In genomic region chr1:154329551-154330131, GRCh38 we compare ENCODE assay signal across 9 cellular contexts. TPM values are rescaled to one million over a fixed set of nuclear protein-coding genes. Genes with fewer than 3 reads are reported as not detected.
DNase-seq lines count a peak whose midpoint lies in the region; ATAC-seq and TF ChIP-seq lines count a peak whose summit lies in the region.
"Had no signal": no experiment of that assay in that cellular context is flagged by ENCODE, and none has a peak within 500 bp of the region (broad histone marks: within the 10 kb centered on the region; RNA-seq: fewer than 3 reads in every experiment).

No MANE protein-coding gene starts in this region.

- intact Hi-C loops in activated T-helper 2 cell treated with anti-CD3 and anti-CD28 coated beads, Interferon-gamma antibody, Interleukin-2, Interleukin-4, amounts not matched to agents 10 μg/mL and 5 μg/mL and 100 μg/mL, durations not matched to agents 14 hours and 24 hours and 36 hours (cut with micrococcal nuclease): loop anchor here (5.0 to 10.0 kb wide), 3 partner anchors 147 to 625 kb away; partner anchors contain the start of genes PBXIP1 and UBE2Q1
- intact Hi-C loops in body of pancreas (cut with DNase I): no loop called here

- H3K9ac ChIP-seq in iPS-20b (ENCODE audit: low read depth, low read length): no peak overlapping the region

- H3K27me3 Mint-ChIP-seq in activated T-helper 2 cell treated with anti-CD3 and anti-CD28 coated beads, Interferon-gamma antibody, Interleukin-2, Interleukin-4, amounts not matched to agents 10 μg/mL and 5 μg/mL and 100 μg/mL, durations not matched to agents 14 hours and 24 hours and 36 hours (ENCODE audit: low read depth): no peaks in the 10 kb centered on the region

- TF ChIP-seq CTCF in body of pancreas (IDR thresholded peaks at IDR 0.05): no peak

- peak overlapping the region; percentile 66 for H3K4me3 ChIP-seq in iPS-20b (ENCODE audit: low read length)
- no peak overlapping the region for H3K4me3 ChIP-seq in body of pancreas
- H3K4me3 ChIP-seq: SJCRH30 had no signal

- 76 to 81% methylated on average over 7 of the region's 7 CpGs for WGBS in body of pancreas, 2 donors

- H3K36me3 Mint-ChIP-seq in activated T-helper 2 cell treated with anti-CD3 and anti-CD28 coated beads, Interferon-gamma antibody, Interleukin-2, Interleukin-4, amounts not matched to agents 10 μg/mL and 5 μg/mL and 100 μg/mL, durations not matched to agents 14 hours and 24 hours and 36 hours (ENCODE audit: low read depth): peaks cover 40% of the 10 kb centered on the region

- H3K27me3 ChIP-seq in iPS-20b (ENCODE audit: insufficient read depth, low read length) (no peaks in the 10 kb centered on the region), body of pancreas (no peaks in the 10 kb centered on the region)
- H3K27me3 ChIP-seq: SJCRH30 had no signal

- H3K9me3 Mint-ChIP-seq in activated T-helper 2 cell treated with anti-CD3 and anti-CD28 coated beads, Interferon-gamma antibody, Interleukin-2, Interleukin-4, amounts not matched to agents 10 μg/mL and 5 μg/mL and 100 μg/mL, durations not matched to agents 14 hours and 24 hours and 36 hours: no peaks in the 10 kb centered on the region

- no peak for ATAC-seq in body of pancreas

- H3K27ac Mint-ChIP-seq in activated T-helper 2 cell treated with anti-CD3 and anti-CD28 coated beads, Interferon-gamma antibody, Interleukin-2, Interleukin-4, amounts not matched to agents 10 μg/mL and 5 μg/mL and 100 μg/mL, durations not matched to agents 14 hours and 24 hours and 36 hours: peak overlapping the region; percentile 31

- no peak overlapping the region for H3K27ac ChIP-seq in iPS-20b (ENCODE audit: low read length)
- peak overlapping the region; percentile 51 for H3K27ac ChIP-seq in temporal lobe (ENCODE audit: low read depth, low read length)
- no peak overlapping the region for H3K27ac ChIP-seq in body of pancreas
- H3K27ac ChIP-seq: SJCRH30 had no signal

- H3K4me1 Mint-ChIP-seq in activated T-helper 2 cell treated with anti-CD3 and anti-CD28 coated beads, Interferon-gamma antibody, Interleukin-2, Interleukin-4, amounts not matched to agents 10 μg/mL and 5 μg/mL and 100 μg/mL, durations not matched to agents 14 hours and 24 hours and 36 hours (ENCODE audit: low read depth): peaks cover 51% of the 10 kb centered on the region

- peak overlapping the region; percentile 56 for H3K4me3 Mint-ChIP-seq in activated T-helper 2 cell treated with anti-CD3 and anti-CD28 coated beads, Interferon-gamma antibody, Interleukin-2, Interleukin-4, amounts not matched to agents 10 μg/mL and 5 μg/mL and 100 μg/mL, durations not matched to agents 14 hours and 24 hours and 36 hours (ENCODE audit: low read depth)

- H3K4me1 ChIP-seq in iPS-20b (ENCODE audit: insufficient read depth, low read length) (peaks cover 27% of the 10 kb centered on the region), body of pancreas (peaks cover 47% of the 10 kb centered on the region)

- H3K9me3 ChIP-seq in iPS-20b (ENCODE audit: insufficient read depth, low read depth, low read length) (no peaks in the 10 kb centered on the region), body of pancreas (no peaks in the 10 kb centered on the region)
- H3K9me3 ChIP-seq: SJCRH30 had no signal

- TF ChIP-seq POLR2A in body of pancreas (IDR thresholded peaks at IDR 0.05): no peak

- H3K36me3 ChIP-seq in iPS-20b (ENCODE audit: insufficient read depth, low read depth, low read length) (peaks cover 36% of the 10 kb centered on the region), body of pancreas (replicated peaks in 1 of 2; ENCODE audit: insufficient read depth in 1 of 2, low read depth in 2 of 2) (no peaks in the 10 kb centered on the region)

- peak; percentile 59 for DNase-seq in activated CD8-positive, alpha-beta memory T cell treated with anti-CD3 and anti-CD28 coated beads, Interleukin-2, amount 50 U/mL, for 48 hours
- DNase-seq in activated CD8-positive, alpha-beta memory T cell treated with anti-CD3 and anti-CD28 coated beads, Interleukin-2, amount 50 U/mL, for 4 hours: no peak
- no peak for DNase-seq in activated T-helper 2 cell treated with anti-CD3 and anti-CD28 coated beads, Interferon-gamma antibody, Interleukin-2, Interleukin-4, amounts not matched to agents 10 μg/mL and 5 μg/mL and 100 μg/mL, durations not matched to agents 14 hours and 24 hours and 36 hours (ENCODE audit: low spot score)
- DNase-seq in islet precursor cell: no peak
- DNase-seq in 8988T: no peak
- no peak for DNase-seq in body of pancreas
- DNase-seq: SJCRH30 had no signal

RNA-seq across cellular contexts. Expression of gene ATP8B2, which starts 4.3 kb away (rescaled TPM):
- total RNA-seq in activated T-helper 2 cell treated with anti-CD3 and anti-CD28 coated beads, Interferon-gamma antibody, Interleukin-2, Interleukin-4, amounts not matched to agents 10 μg/mL and 5 μg/mL and 100 μg/mL, durations not matched to agents 14 hours and 24 hours and 36 hours: 44.0 and 47.0 TPM in 2 replicates
- total RNA-seq in temporal lobe: 18.2 TPM
- 10 to 100 TPM; 10.9 to 16.3 TPM for total RNA-seq in body of pancreas

RNA-seq across cellular contexts. Expression of gene AQP10, which starts 8.7 kb away (rescaled TPM):
- total RNA-seq in activated T-helper 2 cell treated with anti-CD3 and anti-CD28 coated beads, Interferon-gamma antibody, Interleukin-2, Interleukin-4, amounts not matched to agents 10 μg/mL and 5 μg/mL and 100 μg/mL, durations not matched to agents 14 hours and 24 hours and 36 hours: not detected in 2 replicates
- total RNA-seq in temporal lobe (not detected), body of pancreas (under 1 TPM in 1 of 2 donors, not detected in 1; 0.26 TPM)
- total RNA-seq: SJCRH30 had no signal

RNA-seq across cellular contexts. Expression of gene HAX1, which starts 57.2 kb away (rescaled TPM):
- 112 and 113 TPM in 2 replicates for total RNA-seq in activated T-helper 2 cell treated with anti-CD3 and anti-CD28 coated beads, Interferon-gamma antibody, Interleukin-2, Interleukin-4, amounts not matched to agents 10 μg/mL and 5 μg/mL and 100 μg/mL, durations not matched to agents 14 hours and 24 hours and 36 hours
- total RNA-seq in temporal lobe (41.1 TPM), body of pancreas (10 to 100 TPM; 44.5 to 54.5 TPM)
